ENCODE assay signal across 1 cellular context in the genomic region with DNA sequence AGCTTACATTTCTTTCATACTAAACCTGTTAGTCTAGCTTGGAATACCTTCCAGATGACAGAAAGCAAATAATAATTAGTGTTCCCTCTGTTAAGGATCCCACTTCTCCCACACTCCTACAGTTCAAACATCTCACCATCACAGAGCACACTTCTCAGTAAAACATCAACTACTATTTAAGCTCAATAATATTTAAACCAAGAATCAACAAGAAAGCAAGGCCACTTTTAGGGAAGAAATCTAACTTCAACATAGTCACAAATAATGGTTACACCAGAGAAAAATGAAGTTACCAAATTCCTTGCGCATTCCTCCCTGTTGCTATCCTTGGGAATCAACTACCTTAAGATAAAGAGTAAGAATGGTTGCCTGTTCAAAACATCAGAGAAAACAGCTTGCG.
TF ChIP-seq lines count a peak whose summit lies in the region.

No MANE protein-coding gene starts in this region.

TF ChIP-seq in GM12878, 131 proteins besides CTCF, POLR2A, EP300 and RAD21:
- no peak for TF ChIP-seq IKZF1 (conservative IDR thresholded peaks at IDR 0.05)
- TF ChIP-seq PAX8 (IDR thresholded peaks at IDR 0.05) = no peak
- TF ChIP-seq, protein P1, sequence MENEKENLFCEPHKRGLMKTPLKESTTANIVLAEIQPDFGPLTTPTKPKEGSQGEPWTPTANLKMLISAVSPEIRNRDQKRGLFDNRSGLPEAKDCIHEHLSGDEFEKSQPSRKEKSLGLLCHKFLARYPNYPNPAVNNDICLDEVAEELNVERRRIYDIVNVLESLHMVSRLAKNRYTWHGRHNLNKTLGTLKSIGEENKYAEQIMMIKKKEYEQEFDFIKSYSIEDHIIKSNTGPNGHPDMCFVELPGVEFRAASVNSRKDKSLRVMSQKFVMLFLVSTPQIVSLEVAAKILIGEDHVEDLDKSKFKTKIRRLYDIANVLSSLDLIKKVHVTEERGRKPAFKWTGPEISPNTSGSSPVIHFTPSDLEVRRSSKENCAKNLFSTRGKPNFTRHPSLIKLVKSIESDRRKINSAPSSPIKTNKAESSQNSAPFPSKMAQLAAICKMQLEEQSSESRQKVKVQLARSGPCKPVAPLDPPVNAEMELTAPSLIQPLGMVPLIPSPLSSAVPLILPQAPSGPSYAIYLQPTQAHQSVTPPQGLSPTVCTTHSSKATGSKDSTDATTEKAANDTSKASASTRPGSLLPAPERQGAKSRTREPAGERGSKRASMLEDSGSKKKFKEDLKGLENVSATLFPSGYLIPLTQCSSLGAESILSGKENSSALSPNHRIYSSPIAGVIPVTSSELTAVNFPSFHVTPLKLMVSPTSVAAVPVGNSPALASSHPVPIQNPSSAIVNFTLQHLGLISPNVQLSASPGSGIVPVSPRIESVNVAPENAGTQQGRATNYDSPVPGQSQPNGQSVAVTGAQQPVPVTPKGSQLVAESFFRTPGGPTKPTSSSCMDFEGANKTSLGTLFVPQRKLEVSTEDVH (IDR thresholded peaks at IDR 0.05; ENCODE audit: low read depth, partially characterized antibody) = no peak
- TF ChIP-seq RAD51 (IDR thresholded peaks at IDR 0.05) = no peak
- TF ChIP-seq CHD4 (IDR thresholded peaks at IDR 0.05) = no peak
- TF ChIP-seq, protein P2, sequence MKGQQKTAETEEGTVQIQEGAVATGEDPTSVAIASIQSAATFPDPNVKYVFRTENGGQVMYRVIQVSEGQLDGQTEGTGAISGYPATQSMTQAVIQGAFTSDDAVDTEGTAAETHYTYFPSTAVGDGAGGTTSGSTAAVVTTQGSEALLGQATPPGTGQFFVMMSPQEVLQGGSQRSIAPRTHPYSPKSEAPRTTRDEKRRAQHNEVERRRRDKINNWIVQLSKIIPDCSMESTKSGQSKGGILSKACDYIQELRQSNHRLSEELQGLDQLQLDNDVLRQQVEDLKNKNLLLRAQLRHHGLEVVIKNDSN (IDR thresholded peaks at IDR 0.05; ENCODE audit: borderline replicate concordance, extremely low read length, insufficient read depth, low read depth, low read length) = no peak
- TF ChIP-seq, protein P3, sequence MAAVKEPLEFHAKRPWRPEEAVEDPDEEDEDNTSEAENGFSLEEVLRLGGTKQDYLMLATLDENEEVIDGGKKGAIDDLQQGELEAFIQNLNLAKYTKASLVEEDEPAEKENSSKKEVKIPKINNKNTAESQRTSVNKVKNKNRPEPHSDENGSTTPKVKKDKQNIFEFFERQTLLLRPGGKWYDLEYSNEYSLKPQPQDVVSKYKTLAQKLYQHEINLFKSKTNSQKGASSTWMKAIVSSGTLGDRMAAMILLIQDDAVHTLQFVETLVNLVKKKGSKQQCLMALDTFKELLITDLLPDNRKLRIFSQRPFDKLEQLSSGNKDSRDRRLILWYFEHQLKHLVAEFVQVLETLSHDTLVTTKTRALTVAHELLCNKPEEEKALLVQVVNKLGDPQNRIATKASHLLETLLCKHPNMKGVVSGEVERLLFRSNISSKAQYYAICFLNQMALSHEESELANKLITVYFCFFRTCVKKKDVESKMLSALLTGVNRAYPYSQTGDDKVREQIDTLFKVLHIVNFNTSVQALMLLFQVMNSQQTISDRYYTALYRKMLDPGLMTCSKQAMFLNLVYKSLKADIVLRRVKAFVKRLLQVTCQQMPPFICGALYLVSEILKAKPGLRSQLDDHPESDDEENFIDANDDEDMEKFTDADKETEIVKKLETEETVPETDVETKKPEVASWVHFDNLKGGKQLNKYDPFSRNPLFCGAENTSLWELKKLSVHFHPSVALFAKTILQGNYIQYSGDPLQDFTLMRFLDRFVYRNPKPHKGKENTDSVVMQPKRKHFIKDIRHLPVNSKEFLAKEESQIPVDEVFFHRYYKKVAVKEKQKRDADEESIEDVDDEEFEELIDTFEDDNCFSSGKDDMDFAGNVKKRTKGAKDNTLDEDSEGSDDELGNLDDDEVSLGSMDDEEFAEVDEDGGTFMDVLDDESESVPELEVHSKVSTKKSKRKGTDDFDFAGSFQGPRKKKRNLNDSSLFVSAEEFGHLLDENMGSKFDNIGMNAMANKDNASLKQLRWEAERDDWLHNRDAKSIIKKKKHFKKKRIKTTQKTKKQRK (IDR thresholded peaks at IDR 0.05; ENCODE audit: low read depth, low read length) = no peak
- no peak for TF ChIP-seq MTA3 (IDR thresholded peaks at IDR 0.05; ENCODE audit: borderline replicate concordance, low read length)
- TF ChIP-seq, protein P4, sequence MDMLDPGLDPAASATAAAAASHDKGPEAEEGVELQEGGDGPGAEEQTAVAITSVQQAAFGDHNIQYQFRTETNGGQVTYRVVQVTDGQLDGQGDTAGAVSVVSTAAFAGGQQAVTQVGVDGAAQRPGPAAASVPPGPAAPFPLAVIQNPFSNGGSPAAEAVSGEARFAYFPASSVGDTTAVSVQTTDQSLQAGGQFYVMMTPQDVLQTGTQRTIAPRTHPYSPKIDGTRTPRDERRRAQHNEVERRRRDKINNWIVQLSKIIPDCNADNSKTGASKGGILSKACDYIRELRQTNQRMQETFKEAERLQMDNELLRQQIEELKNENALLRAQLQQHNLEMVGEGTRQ (IDR thresholded peaks at IDR 0.05; ENCODE audit: borderline replicate concordance, low read depth, low read length) = no peak
- TF ChIP-seq ZNF274 (IDR thresholded peaks at IDR 0.05; ENCODE audit: insufficient read depth, insufficient read length) = no peak
- TF ChIP-seq ASH2L (IDR thresholded peaks at IDR 0.05; ENCODE audit: borderline replicate concordance, low read depth) = no peak
- no peak for TF ChIP-seq MYC (IDR thresholded peaks at IDR 0.05; ENCODE audit: insufficient read depth, insufficient read length, insufficient replicate concordance, low read length, severe bottlenecking)
